Comparison of ENCODE assay signal across 16 cellular contexts in genomic region chr1:26469558-26469957, GRCh38. TPM values are rescaled to one million over a fixed set of nuclear protein-coding genes. Genes with fewer than 3 reads are reported as not detected.
DNase-seq lines count a peak whose midpoint lies in the region; ATAC-seq and TF ChIP-seq lines count a peak whose summit lies in the region.
"Had no signal": no experiment of that assay in that cellular context is flagged by ENCODE, and none has a peak within 500 bp of the region (broad histone marks: within the 10 kb centered on the region; RNA-seq: fewer than 3 reads in every experiment).

No MANE protein-coding gene starts in this region.

- H3K27ac Mint-ChIP-seq in WTC11: 0 out of 2 replicates have a peak overlapping the region, but pooled peaks have one; percentile 79
- peak overlapping the region; percentile 79 for H3K27ac Mint-ChIP-seq in stimulated activated effector memory CD8-positive, alpha-beta T cell treated with anti-CD3 and anti-CD28 coated beads, Interleukin-12 subunit alpha, Interleukin-12 subunit beta, amount 100 ng/mL, for 72 hours

- peaks cover 31% of the 10 kb centered on the region for H3K4me1 Mint-ChIP-seq in WTC11
- H3K4me1 Mint-ChIP-seq in stimulated activated effector memory CD8-positive, alpha-beta T cell treated with anti-CD3 and anti-CD28 coated beads, Interleukin-12 subunit alpha, Interleukin-12 subunit beta, amount 100 ng/mL, for 72 hours: peaks cover 40% of the 10 kb centered on the region

- no peak for TF ChIP-seq CTCF in WTC11 (IDR thresholded peaks at IDR 0.05)

- DNase-seq in DMS153 (lab: John Stamatoyannopoulos, UW): peak; percentile 18
- DNase-seq in DMS153 treated with DMSO at 0.1 percent for 48 hours (lab: John Stamatoyannopoulos, UW; ENCODE audit: unreplicated experiment): no peak
- DNase-seq in NCI-H2107 (lab: John Stamatoyannopoulos, UW): peak; percentile 31
- DNase-seq in WTC11 (ENCODE audit: low spot score): no peak
- DNase-seq in stimulated activated effector memory CD8-positive, alpha-beta T cell treated with anti-CD3 and anti-CD28 coated beads, Interleukin-12 subunit alpha, Interleukin-12 subunit beta, amount 100 ng/mL, for 72 hours (ENCODE audit: low spot score in 2 of 2): no peak
- DNase-seq in mucosa of gallbladder (ENCODE audit: low spot score): no peak
- no peak for DNase-seq in NOMO-1 (lab: John Stamatoyannopoulos, UW; ENCODE audit: unreplicated experiment in 2 of 2)
- no peak for DNase-seq in stimulated activated CD4-positive, alpha-beta T cell treated with anti-CD3 and anti-CD28 coated beads, Interleukin-4, amount 100 ng/mL, for 1 hour
- DNase-seq: 8988T, activated gamma-delta T cell, T-helper 9 cell, thyroid gland had no signal

- no peak overlapping the region for H3K4me3 Mint-ChIP-seq in WTC11
- H3K4me3 Mint-ChIP-seq in stimulated activated effector memory CD8-positive, alpha-beta T cell treated with anti-CD3 and anti-CD28 coated beads, Interleukin-12 subunit alpha, Interleukin-12 subunit beta, amount 100 ng/mL, for 72 hours: no peak overlapping the region

- H3K9me3 Mint-ChIP-seq in WTC11: no peaks in the 10 kb centered on the region
- no peaks in the 10 kb centered on the region for H3K9me3 Mint-ChIP-seq in stimulated activated effector memory CD8-positive, alpha-beta T cell treated with anti-CD3 and anti-CD28 coated beads, Interleukin-12 subunit alpha, Interleukin-12 subunit beta, amount 100 ng/mL, for 72 hours

- peaks cover 49% of the 10 kb centered on the region for H3K36me3 Mint-ChIP-seq in WTC11
- peaks cover 93% of the 10 kb centered on the region for H3K36me3 Mint-ChIP-seq in stimulated activated effector memory CD8-positive, alpha-beta T cell treated with anti-CD3 and anti-CD28 coated beads, Interleukin-12 subunit alpha, Interleukin-12 subunit beta, amount 100 ng/mL, for 72 hours

- H3K27me3 Mint-ChIP-seq in WTC11 (ENCODE audit: low read depth): no peaks in the 10 kb centered on the region; the same call in 1 of the 2 replicates
- H3K27me3 Mint-ChIP-seq: progenitor cell of endocrine pancreas had no signal

- POLR2A ChIA-PET in WTC11 (lab: Charles Lee): interaction anchor here (1.0 to 3.8 kb wide), 2 partner anchors 31 to 52 kb away, joined by 7 to 19 read pairs; no protein-coding TSS in a partner anchor

- CTCF ChIA-PET in WTC11 (lab: Charles Lee): interaction anchor here (0.8 to 3.8 kb wide), 10 partner anchors 11 to 292 kb away, joined by 3 to 33 read pairs (median 6); partner anchors contain the start of genes CNKSR1, DHDDS and RPS6KA1

- ATAC-seq in WTC11: no peak
- no peak for ATAC-seq in stimulated activated effector memory CD8-positive, alpha-beta T cell treated with anti-CD3 and anti-CD28 coated beads, Interleukin-12 subunit alpha, Interleukin-12 subunit beta, amount 100 ng/mL, for 72 hours
- ATAC-seq: gastrocnemius medialis had no signal

TF ChIP-seq in WTC11, 78 proteins besides CTCF, POLR2A, EP300 and RAD21:
- TF ChIP-seq EMX1 (CRISPR knock-in tag; IDR thresholded peaks at IDR 0.05): 0 out of 2 replicates have a peak, but pooled peaks have one; percentile 42
- no peak for TF ChIP-seq ZNF219 (CRISPR knock-in tag; IDR thresholded peaks at IDR 0.05; ENCODE audit: borderline replicate concordance)

RNA-seq across cellular contexts. Expression of gene HMGN2, which starts 2.7 kb away (rescaled TPM):
- total RNA-seq in WTC11 (2021) (374 to 414 TPM (median 379 TPM) in 3 replicates), mucosa of gallbladder (236 TPM)

RNA-seq across cellular contexts. Expression of gene DHDDS, which starts 37.4 kb away (rescaled TPM):
- total RNA-seq in WTC11 (2021) (44.9 to 55.4 TPM (median 47.1 TPM) in 3 replicates), mucosa of gallbladder (42.3 TPM)

RNA-seq across cellular contexts. Expression of gene LIN28A, which starts 58.9 kb away (rescaled TPM):
- 1,150 to 1,251 TPM (median 1,185 TPM) in 3 replicates for total RNA-seq in WTC11 (2021)
- total RNA-seq in mucosa of gallbladder: 1.4 TPM
- total RNA-seq: gastrocnemius medialis, IMR-90, RPMI7951, thyroid gland had no signal

Comparison
In these comparisons a context has a peak if more than half of its experiments do, and no peak if none do; other contexts are left out.
1. DNase-seq: peak in DMS153 (single experiment) and NCI-H2107 (single experiment); none in DMS153 treated with DMSO at 0.1 percent for 48 hours (single experiment), WTC11 (single experiment), stimulated activated effector memory CD8-positive, alpha-beta T cell treated with anti-CD3 and anti-CD28 coated beads, Interleukin-12 subunit alpha, Interleukin-12 subunit beta, amount 100 ng/mL, for 72 hours (0 of 2), mucosa of gallbladder (single experiment), NOMO-1 (0 of 2) and stimulated activated CD4-positive, alpha-beta T cell treated with anti-CD3 and anti-CD28 coated beads, Interleukin-4, amount 100 ng/mL, for 1 hour (single experiment).
2. RNA of gene LIN28A, which starts 58.9 kb away (total RNA-seq): 1,150 to 1,251 TPM in WTC11; 1.4 TPM in mucosa of gallbladder (single experiment); every median in the first group is over 100 times any median in the second.